In the genomic region with DNA sequence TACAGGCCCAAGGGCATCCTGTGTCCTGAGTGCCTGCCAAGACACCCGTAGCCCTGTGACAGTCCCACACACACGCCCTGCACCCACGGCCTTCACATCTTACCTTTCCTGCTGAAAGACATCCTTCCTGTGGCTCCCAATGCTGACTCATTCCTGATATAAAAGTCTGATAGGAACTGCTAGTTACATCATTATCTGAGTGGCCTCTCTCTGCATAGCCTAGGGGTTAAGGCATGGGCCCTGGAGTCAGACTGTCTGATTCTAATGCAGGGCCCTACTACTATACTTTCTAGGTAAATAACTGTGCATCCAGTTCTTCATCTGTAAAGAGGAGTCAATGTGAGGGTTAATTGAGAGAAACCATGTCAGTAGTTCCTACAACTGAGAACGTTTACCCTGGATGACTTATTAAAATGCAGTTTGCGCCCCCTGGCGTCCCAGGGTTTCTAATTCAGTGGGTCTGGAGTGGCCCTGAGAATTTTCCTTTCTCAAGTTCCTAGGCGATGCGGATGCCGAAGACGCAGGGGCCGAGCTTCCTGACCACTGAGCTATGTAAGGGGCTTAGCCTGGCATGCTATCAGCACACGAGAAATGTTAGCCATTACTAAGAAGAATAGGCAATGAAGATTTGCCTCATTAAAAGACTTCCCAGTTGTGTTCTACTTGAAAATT, we compare ENCODE assay signal across 8 cellular contexts. TPM values are rescaled to one million over a fixed set of nuclear protein-coding genes. Genes with fewer than 3 reads are reported as not detected.
DNase-seq lines count a peak whose midpoint lies in the region; ATAC-seq and TF ChIP-seq lines count a peak whose summit lies in the region.

No MANE protein-coding gene starts in this region.

- 26 to 32% methylated on average over 12 of the region's 12 CpGs for WGBS in testis, 2 donors

- H3K4me1 ChIP-seq in Karpas-422 (ENCODE audit: low read length): no peaks in the 10 kb centered on the region; the same call in 1 of the 2 replicates
- H3K4me1 ChIP-seq in testis: no peaks in the 10 kb centered on the region

- no peak overlapping the region for H3K4me2 ChIP-seq in Karpas-422 (ENCODE audit: low read depth, low read length, poor library complexity, severe bottlenecking)

- H3K27me3 ChIP-seq in Karpas-422 (ENCODE audit: low read length): no peaks in the 10 kb centered on the region
- H3K27me3 ChIP-seq in testis: no peaks in the 10 kb centered on the region

- intact Hi-C loops in testis (cut with DNase I; ENCODE audit: low total_unique reads): loop anchor here (5.0 kb wide), 1 partner anchor 123 kb away; no protein-coding TSS in a partner anchor

- H3K9me2 ChIP-seq in Karpas-422 (replicated peaks; ENCODE audit: insufficient read depth, low read length): no peaks in the 10 kb centered on the region

- H3K27ac ChIP-seq in Karpas-422 (ENCODE audit: low read length) (no peak overlapping the region), testis (no peak overlapping the region)

- TF ChIP-seq POLR2A in testis (IDR thresholded peaks at IDR 0.05): no peak

- H3K36me3 ChIP-seq in Karpas-422 (ENCODE audit: insufficient read depth, low read length): no peaks in the 10 kb centered on the region
- no peaks in the 10 kb centered on the region for H3K36me3 ChIP-seq in testis (ENCODE audit: low read depth, missing control alignments)

- ATAC-seq in GM21447 (IDR thresholded peaks at IDR 0.05; ENCODE audit: unreplicated experiment): peak; percentile 63

- DNase-seq in COLO829 (ENCODE audit: low spot score) (peak; percentile 46), Karpas-422 (peak; percentile 87), RPMI7951 (ENCODE audit: low read depth) (peak; percentile 81), activated T-helper 1 cell treated with Interleukin-2 at 50 U/mL for 16 hours (ENCODE audit: low read depth) (peak; percentile 20), foreskin fibroblast (peak; percentile 63 to 91), nucleus accumbens (lab: John Stamatoyannopoulos, UW) (peak in 47 of 56 donors; percentile 3 to 89 (median 46)), testis (peak; percentile 90)

- H3K9ac ChIP-seq in Karpas-422 (ENCODE audit: low read length): no peak overlapping the region

- H2AFZ ChIP-seq in Karpas-422 (ENCODE audit: low read length): no peak overlapping the region

- no peaks in the 10 kb centered on the region for H3K79me2 ChIP-seq in Karpas-422 (ENCODE audit: low read length)

- H3K4me3 ChIP-seq in Karpas-422 (ENCODE audit: low read length): no peak overlapping the region
- no peak overlapping the region for H3K4me3 ChIP-seq in foreskin fibroblast (ENCODE audit: low read depth in 1 of 2, low read length in 2 of 2)
- no peak overlapping the region for H3K4me3 ChIP-seq in testis

- peak; percentile 82 for TF ChIP-seq CTCF in foreskin fibroblast (IDR thresholded peaks at IDR 0.05; ENCODE audit: low read depth, low read length)
- peak; percentile 36 to 55 (median 38) for TF ChIP-seq CTCF in testis (IDR thresholded peaks at IDR 0.05)

- H4K20me1 ChIP-seq in Karpas-422 (ENCODE audit: insufficient read depth, low read depth, low read length): no peaks in the 10 kb centered on the region

- H3K9me3 ChIP-seq in Karpas-422 (ENCODE audit: low read length) (no peaks in the 10 kb centered on the region), testis (no peaks in the 10 kb centered on the region)

RNA-seq across cellular contexts. Expression of a gene that starts 6.0 kb away (rescaled TPM):
- not detected in 2 replicates for total RNA-seq in Karpas-422 (2014; rRNA removed; shearing (Covaris generic); ENCODE audit: low replicate concordance)
- total RNA-seq in RPMI7951 (2014; rRNA removed; shearing (Covaris generic)): not detected in 2 replicates
- total RNA-seq in testis: under 1 TPM in 1 of 2 donors, not detected in 1; 0.68 TPM
- polyA plus RNA-seq in testis (ENCODE audit: insufficient read depth, low read depth, low replicate concordance): 0.74 TPM

Comparison
In these comparisons a context has a peak if more than half of its experiments do, and no peak if none do; other contexts are left out.
1. DNase-seq: peak in every context shown above with its lines; median percentile 90 in testis; 87 in Karpas-422; 81 in RPMI7951; 77 in foreskin fibroblast; 46 in COLO829; 46 in nucleus accumbens; 20 in activated T-helper 1 cell treated with Interleukin-2 at 50 U/mL for 16 hours.